Comparison of ENCODE assay signal across 15 cellular contexts in genomic region chr13:85509512-85509911, GRCh38.
DNase-seq lines count a peak whose midpoint lies in the region; ATAC-seq, FAIRE-seq and TF ChIP-seq lines count a peak whose summit lies in the region.
"Had no signal": no experiment of that assay in that cellular context is flagged by ENCODE, and none has a peak within 500 bp of the region (broad histone marks: within the 10 kb centered on the region; RNA-seq: fewer than 3 reads in every experiment).

No MANE protein-coding gene starts in this region.

- ATAC-seq in body of pancreas: peak; percentile 15
- no peak for ATAC-seq in stimulated activated naive CD8-positive, alpha-beta T cell treated with anti-CD3 and anti-CD28 coated beads, Interleukin-15, amount 100 ng/mL, for 72 hours

- TF ChIP-seq CTCF in AG10803 (conservative IDR thresholded peaks at IDR 0.05; ENCODE audit: low read length) (no peak), Loucy (conservative IDR thresholded peaks at IDR 0.05; ENCODE audit: low read length) (no peak), body of pancreas (IDR thresholded peaks at IDR 0.05) (no peak), left ventricle myocardium inferior (IDR thresholded peaks at IDR 0.05; ENCODE audit: borderline replicate concordance) (no peak)

- H3K4me3 Mint-ChIP-seq in stimulated activated naive CD8-positive, alpha-beta T cell treated with anti-CD3 and anti-CD28 coated beads, Interleukin-15, amount 100 ng/mL, for 72 hours: no peak overlapping the region
- H3K4me3 Mint-ChIP-seq: dendritic cell treated with granulocyte-macrophage colony-stimulating factor and Interleukin-4, amounts not matched to agents 40 ng/mL and 50 ng/mL, for 4 days had no signal

- no peak overlapping the region for H3K27ac Mint-ChIP-seq in stimulated activated naive CD8-positive, alpha-beta T cell treated with anti-CD3 and anti-CD28 coated beads, Interleukin-15, amount 100 ng/mL, for 72 hours
- H3K27ac Mint-ChIP-seq: dendritic cell treated with granulocyte-macrophage colony-stimulating factor and Interleukin-4, amounts not matched to agents 40 ng/mL and 50 ng/mL, for 4 days had no signal

- H3K27ac ChIP-seq in body of pancreas (peak overlapping the region in 1 of 4 donors; percentile 19), left ventricle myocardium inferior (replicated peaks) (no peak overlapping the region)

- H3K9me3 Mint-ChIP-seq in stimulated activated naive CD8-positive, alpha-beta T cell treated with anti-CD3 and anti-CD28 coated beads, Interleukin-15, amount 100 ng/mL, for 72 hours: no peaks in the 10 kb centered on the region

- H3K9me3 ChIP-seq in Loucy (ENCODE audit: insufficient read depth, low read depth, low read length) (no peaks in the 10 kb centered on the region), body of pancreas (no peaks in the 10 kb centered on the region), left ventricle myocardium inferior (replicated peaks) (no peaks in the 10 kb centered on the region), MG63 (no peaks in the 10 kb centered on the region; the same call in 1 of the 2 replicates)
- H3K9me3 ChIP-seq: mucosa of descending colon had no signal

- H3K4me1 Mint-ChIP-seq in stimulated activated naive CD8-positive, alpha-beta T cell treated with anti-CD3 and anti-CD28 coated beads, Interleukin-15, amount 100 ng/mL, for 72 hours: no peaks in the 10 kb centered on the region

- no peaks in the 10 kb centered on the region for H3K27me3 ChIP-seq in Loucy (ENCODE audit: insufficient read depth, low read length, poor library complexity, severe bottlenecking)
- no peaks in the 10 kb centered on the region for H3K27me3 ChIP-seq in body of pancreas
- no peaks in the 10 kb centered on the region for H3K27me3 ChIP-seq in left ventricle myocardium inferior (ENCODE audit: low read depth)
- no peaks in the 10 kb centered on the region for H3K27me3 ChIP-seq in MG63

- no peak overlapping the region for H3K4me3 ChIP-seq in AG10803 (ENCODE audit: low read length)
- no peak overlapping the region for H3K4me3 ChIP-seq in Loucy (ENCODE audit: low read length, poor library complexity, severe bottlenecking)
- H3K4me3 ChIP-seq in body of pancreas: no peak overlapping the region
- H3K4me3 ChIP-seq in left ventricle myocardium inferior: no peak overlapping the region
- no peak overlapping the region for H3K4me3 ChIP-seq in MG63
- H3K4me3 ChIP-seq: mucosa of descending colon had no signal

- DNase-seq in AG10803 (ENCODE audit: low read depth) (peak; percentile 3), body of pancreas (no peak), left kidney (ENCODE audit: low read depth, low spot score) (peak; percentile 33), H54 (ENCODE audit: insufficient read length, low spot score) (no peak), left ventricle myocardium inferior (no peak), MG63 (no peak)
- no peak for DNase-seq in stimulated activated naive CD8-positive, alpha-beta T cell treated with anti-CD3 and anti-CD28 coated beads, Interleukin-15, amount 100 ng/mL, for 72 hours
- DNase-seq: activated CD4-positive, alpha-beta T cell treated with anti-CD3 and anti-CD28 coated beads, Interleukin-2, amount 50 U/mL, for 1 hour; activated T-cell treated with anti-CD3 and anti-CD28 coated beads, Interleukin-2, amount 50 U/mL, for 48 hours; mucosa of descending colon; stimulated activated CD4-positive, alpha-beta T cell treated with anti-CD3 and anti-CD28 coated beads, Interleukin-15, amount 100 ng/mL, for 24 hours had no signal

- TF ChIP-seq POLR2A in body of pancreas (IDR thresholded peaks at IDR 0.05) (no peak), H54 (IDR thresholded peaks at IDR 0.05; ENCODE audit: low read depth, low read length) (no peak)

- H3F3A ChIP-seq in Loucy (ENCODE audit: low read depth): no peaks in the 10 kb centered on the region

- no peaks in the 10 kb centered on the region for H3K9me2 ChIP-seq in Loucy (replicated peaks; ENCODE audit: low read depth, low read length)

- H3K79me2 ChIP-seq in Loucy (ENCODE audit: insufficient read depth, low read length): no peaks in the 10 kb centered on the region

- intact Hi-C loops in body of pancreas (cut with DNase I): no loop called here
- intact Hi-C loops in left ventricle myocardium inferior (cut with micrococcal nuclease): no loop called here

- H3K36me3 ChIP-seq in Loucy (ENCODE audit: insufficient read depth, low read length) (no peaks in the 10 kb centered on the region), body of pancreas (replicated peaks in 1 of 2; ENCODE audit: insufficient read depth in 1 of 2, low read depth in 2 of 2) (no peaks in the 10 kb centered on the region), left ventricle myocardium inferior (no peaks in the 10 kb centered on the region), MG63 (no peaks in the 10 kb centered on the region)

- H3K27me3 Mint-ChIP-seq in stimulated activated naive CD8-positive, alpha-beta T cell treated with anti-CD3 and anti-CD28 coated beads, Interleukin-15, amount 100 ng/mL, for 72 hours: no peaks in the 10 kb centered on the region
- H3K27me3 Mint-ChIP-seq: dendritic cell treated with granulocyte-macrophage colony-stimulating factor and Interleukin-4, amounts not matched to agents 40 ng/mL and 50 ng/mL, for 4 days had no signal

- H3K9ac ChIP-seq in Loucy (ENCODE audit: low read depth, low read length, poor library complexity, severe bottlenecking): no peak overlapping the region

- 44 to 45% methylated on average over 4 of the region's 4 CpGs for WGBS in body of pancreas, 2 donors

- H4K20me1 ChIP-seq in Loucy (ENCODE audit: insufficient read depth, low read length, poor library complexity, severe bottlenecking): no peaks in the 10 kb centered on the region

- H3K4me1 ChIP-seq in Loucy (ENCODE audit: insufficient read depth, low read length, poor library complexity, severe bottlenecking) (peaks cover 8% of the 10 kb centered on the region), body of pancreas (peaks cover 25% of the 10 kb centered on the region), left ventricle myocardium inferior (no peaks in the 10 kb centered on the region)

- H3K4me2 ChIP-seq in Loucy (ENCODE audit: low read depth, low read length, poor library complexity, severe bottlenecking): no peak overlapping the region

- peak overlapping the region; percentile 58; the same call in 1 of the 2 replicates for H2AFZ ChIP-seq in Loucy (ENCODE audit: low read length)

- FAIRE-seq in H54 (lab: Jason Lieb, UNC): no peak
- FAIRE-seq: GM12892, HTR-8/SVneo had no signal

Comparison
In these comparisons a context has a peak if more than half of its experiments do, and no peak if none do; other contexts are left out.
1. DNase-seq: peak in AG10803 (single experiment) and left kidney (single experiment); none in body of pancreas (0 of 4), H54 (single experiment), left ventricle myocardium inferior (single experiment), stimulated activated naive CD8-positive, alpha-beta T cell treated with anti-CD3 and anti-CD28 coated beads, Interleukin-15, amount 100 ng/mL, for 72 hours (0 of 2) and MG63 (single experiment).